In genomic region chr9:68887232-68887631, GRCh38 we compare ENCODE assay signal across 15 cellular contexts.
"Had no signal": no experiment of that assay in that cellular context is flagged by ENCODE, and none has a peak within 500 bp of the region (broad histone marks: within the 10 kb centered on the region; RNA-seq: fewer than 3 reads in every experiment).

No MANE protein-coding gene starts in this region.

- H3K9me3 Mint-ChIP-seq: activated B cell treated with CpG ODN at 0.5 μM for 24 hours; activated CD4-positive, alpha-beta memory T cell treated with anti-CD3 and anti-CD28 coated beads, Interleukin-2, amount 10 ng/mL, durations not matched to agents 7 days and 5 days; activated naive CD8-positive, alpha-beta T cell treated with anti-CD3 and anti-CD28 coated beads, Interleukin-2, amount 10 ng/mL, durations not matched to agents 7 days and 5 days; neural crest cell had no signal

- H3K4me1 Mint-ChIP-seq: neural crest cell had no signal

- H3K27me3 ChIP-seq: gastroesophageal sphincter, sigmoid colon, upper lobe of left lung had no signal

- H3K27ac Mint-ChIP-seq: activated B cell treated with CpG ODN at 0.5 μM for 24 hours; activated CD4-positive, alpha-beta memory T cell treated with anti-CD3 and anti-CD28 coated beads, Interleukin-2, amount 10 ng/mL, durations not matched to agents 7 days and 5 days; activated naive CD8-positive, alpha-beta T cell treated with anti-CD3 and anti-CD28 coated beads, Interleukin-2, amount 10 ng/mL, durations not matched to agents 7 days and 5 days; activated T-cell treated with anti-CD3 and anti-CD28 coated beads, Interleukin-2, amount 50 U/mL, for 72 hours had no signal

- H3K27ac ChIP-seq: gastroesophageal sphincter, upper lobe of left lung had no signal

- H3K36me3 Mint-ChIP-seq: activated naive CD8-positive, alpha-beta T cell treated with anti-CD3 and anti-CD28 coated beads, Interleukin-2, amount 10 ng/mL, durations not matched to agents 7 days and 5 days had no signal

- H3K36me3 ChIP-seq: gastroesophageal sphincter, sigmoid colon, upper lobe of left lung had no signal

- H3K4me3 Mint-ChIP-seq: activated B cell treated with CpG ODN at 0.5 μM for 24 hours; activated CD4-positive, alpha-beta memory T cell treated with anti-CD3 and anti-CD28 coated beads, Interleukin-2, amount 10 ng/mL, durations not matched to agents 7 days and 5 days; activated naive CD8-positive, alpha-beta T cell treated with anti-CD3 and anti-CD28 coated beads, Interleukin-2, amount 10 ng/mL, durations not matched to agents 7 days and 5 days; activated T-cell treated with anti-CD3 and anti-CD28 coated beads, Interleukin-2, amount 50 U/mL, for 72 hours; neural crest cell had no signal

- H3K4me3 ChIP-seq: gastroesophageal sphincter, sigmoid colon, upper lobe of left lung had no signal

- ATAC-seq: activated T-cell treated with anti-CD3 and anti-CD28 coated beads, Interleukin-2, amount 50 U/mL, for 72 hours; gastroesophageal sphincter; left ventricle myocardium superior had no signal

- H3K9me3 ChIP-seq: gastroesophageal sphincter, sigmoid colon, upper lobe of left lung had no signal

- H3K27me3 Mint-ChIP-seq: activated B cell treated with CpG ODN at 0.5 μM for 24 hours; activated naive CD8-positive, alpha-beta T cell treated with anti-CD3 and anti-CD28 coated beads, Interleukin-2, amount 10 ng/mL, durations not matched to agents 7 days and 5 days had no signal

- DNase-seq: activated B cell treated with CpG ODN at 0.5 μM for 24 hours; activated CD4-positive, alpha-beta memory T cell treated with anti-CD3 and anti-CD28 coated beads, Interleukin-2, amount 10 ng/mL, durations not matched to agents 7 days and 5 days; activated CD8-positive, alpha-beta memory T cell treated with anti-CD3 and anti-CD28 coated beads, Interleukin-2, amount 50 U/mL, for 4 hours; activated naive CD8-positive, alpha-beta T cell treated with anti-CD3 and anti-CD28 coated beads, Interleukin-2, amount 10 ng/mL, durations not matched to agents 7 days and 5 days; activated T-cell treated with anti-CD3 and anti-CD28 coated beads, Interleukin-2, amount 50 U/mL, for 72 hours; anterior cingulate cortex; dermis blood vessel endothelial cell; left ventricle myocardium superior; sigmoid colon; stimulated activated CD4-positive, alpha-beta T cell treated with anti-CD3 and anti-CD28 coated beads, Interleukin-2, amount 100 ng/mL, for 24 hours; stimulated activated naive CD4-positive, alpha-beta T cell treated with Interleukin-2 at 50 U/mL for 16 hours; SW 1271; upper lobe of left lung had no signal

- H3K4me1 ChIP-seq: gastroesophageal sphincter, upper lobe of left lung had no signal
